ENCODE assay signal across 1 cellular context in the genomic region with DNA sequence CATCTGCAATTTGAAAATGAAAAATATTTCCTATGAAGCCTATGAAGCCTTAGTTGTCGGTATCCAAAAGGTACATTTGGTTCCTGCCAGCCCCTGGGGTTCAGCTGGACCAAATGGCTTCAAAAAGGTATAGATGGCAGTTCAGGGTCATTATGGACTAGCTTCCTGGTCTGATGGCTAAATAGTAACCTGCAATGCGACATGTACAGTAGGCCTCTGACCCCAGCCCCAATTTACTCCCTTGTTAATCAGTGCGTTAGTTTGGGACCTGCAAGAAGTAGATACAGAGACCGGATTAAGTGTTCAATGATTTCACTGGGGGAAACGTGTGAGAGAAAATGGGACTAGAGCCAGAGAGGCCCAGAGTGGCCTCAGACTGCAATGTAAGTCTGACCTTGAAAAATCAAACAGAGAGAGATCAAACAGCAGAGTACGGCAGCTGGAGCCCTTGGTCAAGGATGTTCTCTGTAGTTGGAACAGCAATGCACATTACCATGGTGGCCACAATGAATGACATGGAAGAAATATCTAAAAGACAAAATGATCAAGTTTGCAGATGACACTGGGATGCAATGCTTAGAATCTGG.
TF ChIP-seq lines count a peak whose summit lies in the region.

No MANE protein-coding gene starts in this region.

TF ChIP-seq in HepG2, 621 proteins besides CTCF, POLR2A, EP300 and RAD21 (continued from another document and continues in another):
- TF ChIP-seq TSC22D2 (CRISPR knock-in tag; IDR thresholded peaks at IDR 0.05; ENCODE audit: borderline replicate concordance) (no peak), RFX5 (IDR thresholded peaks at IDR 0.05; ENCODE audit: low read depth, low read length) (no peak), GTF3A (CRISPR knock-in tag; conservative IDR thresholded peaks at IDR 0.05) (no peak), ZNF660 (CRISPR knock-in tag; IDR thresholded peaks at IDR 0.05; ENCODE audit: borderline replicate concordance, low read depth) (no peak), ZC3H4 (CRISPR knock-in tag; IDR thresholded peaks at IDR 0.05; ENCODE audit: borderline replicate concordance) (no peak), ATAD3A (CRISPR knock-in tag; IDR thresholded peaks at IDR 0.05) (no peak), SP2 (CRISPR knock-in tag; IDR thresholded peaks at IDR 0.05) (no peak), ZNF83 (CRISPR knock-in tag; IDR thresholded peaks at IDR 0.05; ENCODE audit: borderline replicate concordance) (no peak), HMGA1 (CRISPR knock-in tag; conservative IDR thresholded peaks at IDR 0.05) (no peak), PRMT3 (CRISPR knock-in tag; IDR thresholded peaks at IDR 0.05; ENCODE audit: borderline replicate concordance, low read depth) (no peak), HDAC1 (CRISPR knock-in tag; IDR thresholded peaks at IDR 0.05) (peak; percentile 52), ZNF562 (CRISPR knock-in tag; IDR thresholded peaks at IDR 0.05; ENCODE audit: borderline replicate concordance) (no peak), ZNF460 (CRISPR knock-in tag; IDR thresholded peaks at IDR 0.05; ENCODE audit: borderline replicate concordance) (no peak), MAFK (conservative IDR thresholded peaks at IDR 0.05 in 1 of 2, IDR thresholded peaks at IDR 0.05 in 1 of 2; ENCODE audit: low read length in 2 of 2) (no peak), ZNF337 (CRISPR knock-in tag; IDR thresholded peaks at IDR 0.05; ENCODE audit: borderline replicate concordance, low read depth) (no peak), ZFYVE20 (CRISPR knock-in tag; IDR thresholded peaks at IDR 0.05; ENCODE audit: borderline replicate concordance, low read depth) (no peak), JUNB (CRISPR knock-in tag; IDR thresholded peaks at IDR 0.05; ENCODE audit: borderline replicate concordance) (no peak), ZNF350 (CRISPR knock-in tag; IDR thresholded peaks at IDR 0.05; ENCODE audit: borderline replicate concordance, low read depth) (no peak), ZNF543 (CRISPR knock-in tag; IDR thresholded peaks at IDR 0.05) (no peak), KDM3A (CRISPR knock-in tag; IDR thresholded peaks at IDR 0.05; ENCODE audit: low read depth) (no peak), ZNF124 (CRISPR knock-in tag; IDR thresholded peaks at IDR 0.05) (no peak), ZNF441 (CRISPR knock-in tag; IDR thresholded peaks at IDR 0.05; ENCODE audit: borderline replicate concordance) (no peak), DPF2 (CRISPR knock-in tag; IDR thresholded peaks at IDR 0.05; ENCODE audit: borderline replicate concordance, low read depth) (no peak), ZNF138 (CRISPR knock-in tag; IDR thresholded peaks at IDR 0.05; ENCODE audit: low read depth) (no peak), ZNF569 (CRISPR knock-in tag; IDR thresholded peaks at IDR 0.05; ENCODE audit: borderline replicate concordance) (no peak), KAT7 (CRISPR knock-in tag; IDR thresholded peaks at IDR 0.05; ENCODE audit: borderline replicate concordance) (no peak), SSRP1 (CRISPR knock-in tag; IDR thresholded peaks at IDR 0.05) (no peak), PAWR (CRISPR knock-in tag; IDR thresholded peaks at IDR 0.05; ENCODE audit: borderline replicate concordance) (no peak), ZBTB8A (CRISPR knock-in tag; IDR thresholded peaks at IDR 0.05; ENCODE audit: borderline replicate concordance, low read depth) (no peak), TOE1 (CRISPR knock-in tag; IDR thresholded peaks at IDR 0.05) (no peak), ZNF496 (CRISPR knock-in tag; IDR thresholded peaks at IDR 0.05; ENCODE audit: insufficient replicate concordance) (no peak), MBNL3 (CRISPR knock-in tag; conservative IDR thresholded peaks at IDR 0.05) (no peak), MLLT10 (CRISPR knock-in tag; IDR thresholded peaks at IDR 0.05) (no peak), HNF4A (CRISPR knock-in tag; IDR thresholded peaks at IDR 0.05) (peak; percentile 73), ZNF780A (CRISPR knock-in tag; IDR thresholded peaks at IDR 0.05) (no peak), ZNF501 (CRISPR knock-in tag; IDR thresholded peaks at IDR 0.05) (no peak), HCFC1 (IDR thresholded peaks at IDR 0.05; ENCODE audit: low read depth, low read length) (no peak), PHF20 (CRISPR knock-in tag; IDR thresholded peaks at IDR 0.05) (no peak), ZNF382 (CRISPR knock-in tag; IDR thresholded peaks at IDR 0.05; ENCODE audit: borderline replicate concordance) (no peak), FOXM1 (CRISPR knock-in tag; IDR thresholded peaks at IDR 0.05) (no peak), CBX1 (IDR thresholded peaks at IDR 0.05; ENCODE audit: low read depth) (no peak), TMF1 (CRISPR knock-in tag; IDR thresholded peaks at IDR 0.05; ENCODE audit: low read depth) (no peak), CEBPG (CRISPR knock-in tag; IDR thresholded peaks at IDR 0.05) (peak; percentile 28; the same call in 1 of the 2 replicates), HDAC6 (IDR thresholded peaks at IDR 0.05; ENCODE audit: low read depth, low read length) (no peak), ZNF224 (CRISPR knock-in tag; IDR thresholded peaks at IDR 0.05) (no peak), TCF7 (IDR thresholded peaks at IDR 0.05; ENCODE audit: low read depth) (peak; percentile 86), HMG20B (CRISPR knock-in tag; conservative IDR thresholded peaks at IDR 0.05) (no peak; the same call in 1 of the 2 replicates), ISL2 (CRISPR knock-in tag; IDR thresholded peaks at IDR 0.05) (peak; percentile 84), ATM (IDR thresholded peaks at IDR 0.05; ENCODE audit: borderline replicate concordance) (no peak)
- TF ChIP-seq, protein P1, sequence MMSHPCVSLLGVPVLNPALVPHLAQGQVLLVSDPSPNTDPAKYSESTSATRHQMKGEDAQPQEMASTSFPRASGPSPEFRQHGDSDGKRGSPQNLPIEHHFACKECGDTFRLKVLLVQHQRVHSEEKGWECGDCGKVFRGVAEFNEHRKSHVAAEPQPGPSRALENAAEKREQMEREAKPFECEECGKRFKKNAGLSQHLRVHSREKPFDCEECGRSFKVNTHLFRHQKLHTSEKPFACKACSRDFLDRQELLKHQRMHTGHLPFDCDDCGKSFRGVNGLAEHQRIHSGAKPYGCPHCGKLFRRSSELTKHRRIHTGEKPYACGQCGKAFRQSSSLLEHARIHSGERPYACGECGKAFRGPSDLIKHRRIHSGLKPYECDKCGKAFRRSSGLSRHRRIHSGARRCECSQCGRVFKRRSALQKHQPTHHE (CRISPR knock-in tag; IDR thresholded peaks at IDR 0.05; ENCODE audit: borderline replicate concordance) = no peak
- TF ChIP-seq, protein P2, sequence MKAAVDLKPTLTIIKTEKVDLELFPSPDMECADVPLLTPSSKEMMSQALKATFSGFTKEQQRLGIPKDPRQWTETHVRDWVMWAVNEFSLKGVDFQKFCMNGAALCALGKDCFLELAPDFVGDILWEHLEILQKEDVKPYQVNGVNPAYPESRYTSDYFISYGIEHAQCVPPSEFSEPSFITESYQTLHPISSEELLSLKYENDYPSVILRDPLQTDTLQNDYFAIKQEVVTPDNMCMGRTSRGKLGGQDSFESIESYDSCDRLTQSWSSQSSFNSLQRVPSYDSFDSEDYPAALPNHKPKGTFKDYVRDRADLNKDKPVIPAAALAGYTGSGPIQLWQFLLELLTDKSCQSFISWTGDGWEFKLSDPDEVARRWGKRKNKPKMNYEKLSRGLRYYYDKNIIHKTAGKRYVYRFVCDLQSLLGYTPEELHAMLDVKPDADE (CRISPR knock-in tag; IDR thresholded peaks at IDR 0.05) = no peak
- TF ChIP-seq, protein P3, sequence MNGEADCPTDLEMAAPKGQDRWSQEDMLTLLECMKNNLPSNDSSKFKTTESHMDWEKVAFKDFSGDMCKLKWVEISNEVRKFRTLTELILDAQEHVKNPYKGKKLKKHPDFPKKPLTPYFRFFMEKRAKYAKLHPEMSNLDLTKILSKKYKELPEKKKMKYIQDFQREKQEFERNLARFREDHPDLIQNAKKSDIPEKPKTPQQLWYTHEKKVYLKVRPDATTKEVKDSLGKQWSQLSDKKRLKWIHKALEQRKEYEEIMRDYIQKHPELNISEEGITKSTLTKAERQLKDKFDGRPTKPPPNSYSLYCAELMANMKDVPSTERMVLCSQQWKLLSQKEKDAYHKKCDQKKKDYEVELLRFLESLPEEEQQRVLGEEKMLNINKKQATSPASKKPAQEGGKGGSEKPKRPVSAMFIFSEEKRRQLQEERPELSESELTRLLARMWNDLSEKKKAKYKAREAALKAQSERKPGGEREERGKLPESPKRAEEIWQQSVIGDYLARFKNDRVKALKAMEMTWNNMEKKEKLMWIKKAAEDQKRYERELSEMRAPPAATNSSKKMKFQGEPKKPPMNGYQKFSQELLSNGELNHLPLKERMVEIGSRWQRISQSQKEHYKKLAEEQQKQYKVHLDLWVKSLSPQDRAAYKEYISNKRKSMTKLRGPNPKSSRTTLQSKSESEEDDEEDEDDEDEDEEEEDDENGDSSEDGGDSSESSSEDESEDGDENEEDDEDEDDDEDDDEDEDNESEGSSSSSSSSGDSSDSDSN (CRISPR knock-in tag; IDR thresholded peaks at IDR 0.05) = no peak
- TF ChIP-seq, protein P4, sequence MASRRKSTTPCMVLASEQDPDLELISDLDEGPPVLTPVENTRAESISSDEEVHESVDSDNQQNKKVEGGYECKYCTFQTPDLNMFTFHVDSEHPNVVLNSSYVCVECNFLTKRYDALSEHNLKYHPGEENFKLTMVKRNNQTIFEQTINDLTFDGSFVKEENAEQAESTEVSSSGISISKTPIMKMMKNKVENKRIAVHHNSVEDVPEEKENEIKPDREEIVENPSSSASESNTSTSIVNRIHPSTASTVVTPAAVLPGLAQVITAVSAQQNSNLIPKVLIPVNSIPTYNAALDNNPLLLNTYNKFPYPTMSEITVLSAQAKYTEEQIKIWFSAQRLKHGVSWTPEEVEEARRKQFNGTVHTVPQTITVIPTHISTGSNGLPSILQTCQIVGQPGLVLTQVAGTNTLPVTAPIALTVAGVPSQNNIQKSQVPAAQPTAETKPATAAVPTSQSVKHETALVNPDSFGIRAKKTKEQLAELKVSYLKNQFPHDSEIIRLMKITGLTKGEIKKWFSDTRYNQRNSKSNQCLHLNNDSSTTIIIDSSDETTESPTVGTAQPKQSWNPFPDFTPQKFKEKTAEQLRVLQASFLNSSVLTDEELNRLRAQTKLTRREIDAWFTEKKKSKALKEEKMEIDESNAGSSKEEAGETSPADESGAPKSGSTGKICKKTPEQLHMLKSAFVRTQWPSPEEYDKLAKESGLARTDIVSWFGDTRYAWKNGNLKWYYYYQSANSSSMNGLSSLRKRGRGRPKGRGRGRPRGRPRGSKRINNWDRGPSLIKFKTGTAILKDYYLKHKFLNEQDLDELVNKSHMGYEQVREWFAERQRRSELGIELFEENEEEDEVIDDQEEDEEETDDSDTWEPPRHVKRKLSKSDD (CRISPR knock-in tag; IDR thresholded peaks at IDR 0.05; ENCODE audit: low read depth) = no peak
- TF ChIP-seq, protein P5, sequence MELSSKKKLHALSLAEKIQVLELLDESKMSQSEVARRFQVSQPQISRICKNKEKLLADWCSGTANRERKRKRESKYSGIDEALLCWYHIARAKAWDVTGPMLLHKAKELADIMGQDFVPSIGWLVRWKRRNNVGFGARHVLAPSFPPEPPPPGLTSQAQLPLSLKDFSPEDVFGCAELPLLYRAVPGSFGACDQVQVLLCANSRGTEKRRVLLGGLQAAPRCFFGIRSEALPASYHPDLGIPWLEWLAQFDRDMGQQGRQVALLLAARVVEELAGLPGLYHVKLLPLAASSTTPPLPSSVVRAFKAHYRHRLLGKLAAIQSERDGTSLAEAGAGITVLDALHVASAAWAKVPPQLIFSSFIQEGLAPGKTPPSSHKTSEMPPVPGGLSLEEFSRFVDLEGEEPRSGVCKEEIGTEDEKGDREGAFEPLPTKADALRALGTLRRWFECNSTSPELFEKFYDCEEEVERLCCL (CRISPR knock-in tag; IDR thresholded peaks at IDR 0.05; ENCODE audit: borderline replicate concordance) = no peak
- TF ChIP-seq, protein P6, sequence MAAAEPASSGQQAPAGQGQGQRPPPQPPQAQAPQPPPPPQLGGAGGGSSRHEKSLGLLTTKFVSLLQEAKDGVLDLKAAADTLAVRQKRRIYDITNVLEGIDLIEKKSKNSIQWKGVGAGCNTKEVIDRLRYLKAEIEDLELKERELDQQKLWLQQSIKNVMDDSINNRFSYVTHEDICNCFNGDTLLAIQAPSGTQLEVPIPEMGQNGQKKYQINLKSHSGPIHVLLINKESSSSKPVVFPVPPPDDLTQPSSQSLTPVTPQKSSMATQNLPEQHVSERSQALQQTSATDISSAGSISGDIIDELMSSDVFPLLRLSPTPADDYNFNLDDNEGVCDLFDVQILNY (CRISPR knock-in tag; conservative IDR thresholded peaks at IDR 0.05) = no peak
- TF ChIP-seq, protein P7, sequence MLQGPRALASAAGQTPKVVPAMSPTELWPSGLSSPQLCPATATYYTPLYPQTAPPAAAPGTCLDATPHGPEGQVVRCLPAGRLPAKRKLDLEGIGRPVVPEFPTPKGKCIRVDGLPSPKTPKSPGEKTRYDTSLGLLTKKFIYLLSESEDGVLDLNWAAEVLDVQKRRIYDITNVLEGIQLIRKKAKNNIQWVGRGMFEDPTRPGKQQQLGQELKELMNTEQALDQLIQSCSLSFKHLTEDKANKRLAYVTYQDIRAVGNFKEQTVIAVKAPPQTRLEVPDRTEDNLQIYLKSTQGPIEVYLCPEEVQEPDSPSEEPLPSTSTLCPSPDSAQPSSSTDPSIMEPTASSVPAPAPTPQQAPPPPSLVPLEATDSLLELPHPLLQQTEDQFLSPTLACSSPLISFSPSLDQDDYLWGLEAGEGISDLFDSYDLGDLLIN (CRISPR knock-in tag; IDR thresholded peaks at IDR 0.05; ENCODE audit: borderline replicate concordance) = no peak
- TF ChIP-seq, protein P8, sequence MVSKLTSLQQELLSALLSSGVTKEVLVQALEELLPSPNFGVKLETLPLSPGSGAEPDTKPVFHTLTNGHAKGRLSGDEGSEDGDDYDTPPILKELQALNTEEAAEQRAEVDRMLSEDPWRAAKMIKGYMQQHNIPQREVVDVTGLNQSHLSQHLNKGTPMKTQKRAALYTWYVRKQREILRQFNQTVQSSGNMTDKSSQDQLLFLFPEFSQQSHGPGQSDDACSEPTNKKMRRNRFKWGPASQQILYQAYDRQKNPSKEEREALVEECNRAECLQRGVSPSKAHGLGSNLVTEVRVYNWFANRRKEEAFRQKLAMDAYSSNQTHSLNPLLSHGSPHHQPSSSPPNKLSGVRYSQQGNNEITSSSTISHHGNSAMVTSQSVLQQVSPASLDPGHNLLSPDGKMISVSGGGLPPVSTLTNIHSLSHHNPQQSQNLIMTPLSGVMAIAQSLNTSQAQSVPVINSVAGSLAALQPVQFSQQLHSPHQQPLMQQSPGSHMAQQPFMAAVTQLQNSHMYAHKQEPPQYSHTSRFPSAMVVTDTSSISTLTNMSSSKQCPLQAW (CRISPR knock-in tag; IDR thresholded peaks at IDR 0.05) = 0 out of 2 replicates have a peak, but pooled peaks have one; percentile 20
- TF ChIP-seq, protein P9, sequence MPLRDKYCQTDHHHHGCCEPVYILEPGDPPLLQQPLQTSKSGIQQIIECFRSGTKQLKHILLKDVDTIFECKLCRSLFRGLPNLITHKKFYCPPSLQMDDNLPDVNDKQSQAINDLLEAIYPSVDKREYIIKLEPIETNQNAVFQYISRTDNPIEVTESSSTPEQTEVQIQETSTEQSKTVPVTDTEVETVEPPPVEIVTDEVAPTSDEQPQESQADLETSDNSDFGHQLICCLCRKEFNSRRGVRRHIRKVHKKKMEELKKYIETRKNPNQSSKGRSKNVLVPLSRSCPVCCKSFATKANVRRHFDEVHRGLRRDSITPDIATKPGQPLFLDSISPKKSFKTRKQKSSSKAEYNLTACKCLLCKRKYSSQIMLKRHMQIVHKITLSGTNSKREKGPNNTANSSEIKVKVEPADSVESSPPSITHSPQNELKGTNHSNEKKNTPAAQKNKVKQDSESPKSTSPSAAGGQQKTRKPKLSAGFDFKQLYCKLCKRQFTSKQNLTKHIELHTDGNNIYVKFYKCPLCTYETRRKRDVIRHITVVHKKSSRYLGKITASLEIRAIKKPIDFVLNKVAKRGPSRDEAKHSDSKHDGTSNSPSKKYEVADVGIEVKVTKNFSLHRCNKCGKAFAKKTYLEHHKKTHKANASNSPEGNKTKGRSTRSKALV (CRISPR knock-in tag; IDR thresholded peaks at IDR 0.05) = no peak
